In genomic region chr14:100619382-100620305, GRCh38 we compare ENCODE assay signal across 24 cellular contexts. TPM values are rescaled to one million over a fixed set of nuclear protein-coding genes. Genes with fewer than 3 reads are reported as not detected.
DNase-seq lines count a peak whose midpoint lies in the region; TF ChIP-seq lines count a peak whose summit lies in the region.
"Had no signal": no experiment of that assay in that cellular context is flagged by ENCODE, and none has a peak within 500 bp of the region (broad histone marks: within the 10 kb centered on the region; RNA-seq: fewer than 3 reads in every experiment).

No MANE protein-coding gene starts in this region.

- no TSS peak for BruUV-seq in OCI-LY7 (replicated peaks; lab: Mats Ljungman, UMichigan)

- CTCF ChIA-PET in OCI-LY7 (lab: Charles Lee; ENCODE audit: unreplicated experiment) = no interaction called here

- H3K4me1 ChIP-seq in OCI-LY7 (ENCODE audit: insufficient read depth, low read length, poor library complexity, severe bottlenecking) (no peaks in the 10 kb centered on the region), Karpas-422 (ENCODE audit: low read length) (no peaks in the 10 kb centered on the region)

- TF ChIP-seq CTCF in brain (conservative IDR thresholded peaks at IDR 0.05) (no peak), OCI-LY7 (conservative IDR thresholded peaks at IDR 0.05; ENCODE audit: low read length) (no peak)

- no peak overlapping the region for H3K4me2 ChIP-seq in OCI-LY7 (ENCODE audit: low read length)
- H3K4me2 ChIP-seq in Karpas-422 (ENCODE audit: low read depth, low read length, poor library complexity, severe bottlenecking) = no peak overlapping the region
- H3K4me2 ChIP-seq: PC-9 had no signal

- DNase-seq in NCI-H1417 (lab: John Stamatoyannopoulos, UW) (peak in 2 of 3 experiments; percentile 60 to 87), NCI-H1417 treated with DMSO at 0.1 percent for 48 hours (lab: John Stamatoyannopoulos, UW) (no peak), CD1c-positive myeloid dendritic cell (ENCODE audit: extremely low spot score) (peak; percentile 59), posterior vena cava (ENCODE audit: low spot score) (peak; percentile 65), OCI-LY7 (ENCODE audit: low spot score) (no peak), DMS114 treated with DMSO at 0.1 percent for 48 hours (lab: John Stamatoyannopoulos, UW; ENCODE audit: unreplicated experiment) (no peak), Karpas-422 (no peak)
- DNase-seq: anterior cingulate cortex; esophagus squamous epithelium; foreskin melanocyte; GDM1; NCI-H510A; NK-92 treated with Interleukin-12 subunit alpha and Interleukin-12 subunit beta, amount 100 ng/mL, for 24 hours; PC-9; stimulated activated naive CD4-positive, alpha-beta T cell treated with Interleukin-2 at 50 U/mL for 16 hours; T1000 had no signal

- POLR2A ChIA-PET in OCI-LY7 (lab: Charles Lee) = no interaction called here

- H3K9ac ChIP-seq in Karpas-422 (ENCODE audit: low read length) = no peak overlapping the region

- H3K36me3 ChIP-seq in OCI-LY7 (ENCODE audit: insufficient read depth, low read length) = no peaks in the 10 kb centered on the region
- no peaks in the 10 kb centered on the region for H3K36me3 ChIP-seq in Karpas-422 (ENCODE audit: insufficient read depth, low read length)
- H3K36me3 ChIP-seq: esophagus squamous epithelium, thoracic aorta, vagina had no signal

- H3K27ac Mint-ChIP-seq in brain = peak overlapping the region in 4 of 5 experiments; percentile 28 to 92 (median 66)
- H3K27ac Mint-ChIP-seq: activated naive CD8-positive, alpha-beta T cell; activated T-helper 2 cell treated with anti-CD3 and anti-CD28 coated beads, Interferon-gamma antibody, Interleukin-2, Interleukin-4, amounts not matched to agents 10 μg/mL and 5 μg/mL and 100 μg/mL, durations not matched to agents 14 hours and 24 hours and 36 hours; CD8-positive, alpha-beta memory T cell had no signal

- intact Hi-C loops in posterior vena cava (cut with DNase I) (no loop called here), OCI-LY7 (cut with micrococcal nuclease; ENCODE audit: unreplicated experiment) (no loop called here)

- no peak overlapping the region for H3K27ac ChIP-seq in OCI-LY7 (ENCODE audit: low read depth, low read length, poor library complexity, severe bottlenecking)
- H3K27ac ChIP-seq in Karpas-422 (ENCODE audit: low read length) = no peak overlapping the region
- H3K27ac ChIP-seq: esophagus squamous epithelium, PC-9, thoracic aorta, vagina had no signal

- H3K4me3 ChIP-seq in OCI-LY7 (ENCODE audit: low read depth, low read length, poor library complexity, severe bottlenecking) (no peak overlapping the region), Karpas-422 (ENCODE audit: low read length) (no peak overlapping the region)
- H3K4me3 ChIP-seq: esophagus squamous epithelium, K562, PC-9, thoracic aorta, vagina had no signal

- H3K9me2 ChIP-seq in OCI-LY7 (ENCODE audit: insufficient read depth, low read length) (no peaks in the 10 kb centered on the region), Karpas-422 (replicated peaks; ENCODE audit: insufficient read depth, low read length) (no peaks in the 10 kb centered on the region)

- no peaks in the 10 kb centered on the region for H3K27me3 ChIP-seq in Karpas-422 (ENCODE audit: low read length)
- H3K27me3 ChIP-seq: vagina had no signal

- peaks cover 59% of the 10 kb centered on the region for H3K4me1 Mint-ChIP-seq in brain

- H3K27me3 Mint-ChIP-seq in brain = peaks cover 3% of the 10 kb centered on the region

- no peak overlapping the region for H2AFZ ChIP-seq in OCI-LY7 (ENCODE audit: low read length)
- no peak overlapping the region for H2AFZ ChIP-seq in Karpas-422 (ENCODE audit: low read length)
- H2AFZ ChIP-seq: PC-9 had no signal

- H4K20me1 ChIP-seq in OCI-LY7 (ENCODE audit: insufficient read depth, low read length) (no peaks in the 10 kb centered on the region), Karpas-422 (ENCODE audit: insufficient read depth, low read depth, low read length) (no peaks in the 10 kb centered on the region)

- H3K9me3 Mint-ChIP-seq in brain = peaks cover 0 to 6% (median 1%) of the 10 kb centered on the region in 5 experiments
- H3K9me3 Mint-ChIP-seq: activated T-helper 2 cell treated with anti-CD3 and anti-CD28 coated beads, Interferon-gamma antibody, Interleukin-2, Interleukin-4, amounts not matched to agents 10 μg/mL and 5 μg/mL and 100 μg/mL, durations not matched to agents 14 hours and 24 hours and 36 hours had no signal

- no peaks in the 10 kb centered on the region for H3K36me3 Mint-ChIP-seq in brain
- H3K36me3 Mint-ChIP-seq: activated naive CD8-positive, alpha-beta T cell had no signal

- no peaks in the 10 kb centered on the region for H3K79me2 ChIP-seq in OCI-LY7 (ENCODE audit: insufficient read depth, low read depth, low read length)
- no peaks in the 10 kb centered on the region for H3K79me2 ChIP-seq in Karpas-422 (ENCODE audit: low read length)

- no peak overlapping the region for H3K4me3 Mint-ChIP-seq in brain
- H3K4me3 Mint-ChIP-seq: activated naive CD8-positive, alpha-beta T cell; CD8-positive, alpha-beta memory T cell; dendritic cell treated with granulocyte-macrophage colony-stimulating factor and Interleukin-4, amounts not matched to agents 40 ng/mL and 50 ng/mL, for 4 days had no signal

- H3K9me3 ChIP-seq in OCI-LY7 (ENCODE audit: low read length) = no peaks in the 10 kb centered on the region
- H3K9me3 ChIP-seq in Karpas-422 (ENCODE audit: low read length) = no peaks in the 10 kb centered on the region
- H3K9me3 ChIP-seq: esophagus squamous epithelium, thoracic aorta, vagina had no signal

RNA-seq across cellular contexts. Expression of gene BEGAIN, which starts 32.4 kb away (rescaled TPM):
- polyA plus RNA-seq in brain (ENCODE audit: insufficient read depth, low read depth, low replicate concordance) = 19.3 TPM
- total RNA-seq in posterior vena cava (1 to 10 TPM in 1 of 2 donors, under 1 TPM in 1; 0.56 to 1.2 TPM), OCI-LY7 (2022) (0.06 and 0.76 TPM in 2 replicates)
- 1.8 TPM in 1 of 2 replicates, not detected in the other for total RNA-seq in OCI-LY7 (2014; rRNA removed; shearing (Covaris generic))
- 0.47 TPM in 1 of 2 replicates, not detected in the other for total RNA-seq in Karpas-422 (2014; rRNA removed; shearing (Covaris generic); ENCODE audit: low replicate concordance)
- total RNA-seq: PC-9 had no signal

Comparison
In these comparisons a context has a peak if more than half of its experiments do, and no peak if none do; other contexts are left out.
1. DNase-seq: peak in NCI-H1417 (2 of 3), CD1c-positive myeloid dendritic cell (single experiment) and posterior vena cava (single experiment); none in NCI-H1417 treated with DMSO at 0.1 percent for 48 hours (single experiment), OCI-LY7 (single experiment), DMS114 treated with DMSO at 0.1 percent for 48 hours (single experiment) and Karpas-422 (single experiment).